Comparison of ENCODE assay signal across 8 cellular contexts in genomic region chr5:88675159-88675757, GRCh38.
DNase-seq lines count a peak whose midpoint lies in the region; ATAC-seq and TF ChIP-seq lines count a peak whose summit lies in the region.

No MANE protein-coding gene starts in this region.

- POLR2A ChIA-PET in SK-N-SH (lab: Yijun Ruan, JAX), result no interaction called here

- no peaks in the 10 kb centered on the region for H3K9me2 ChIP-seq in SK-N-SH

- no peaks in the 10 kb centered on the region for H3K9me3 ChIP-seq in SK-N-SH

- CTCF ChIA-PET in SK-N-SH (lab: Yijun Ruan, JAX), result interaction anchor here (0.9 to 2.4 kb wide), 5 partner anchors 15 to 894 kb away, joined by 3 to 21 read pairs (median 3); no protein-coding TSS in a partner anchor

- no peak for TF ChIP-seq EP300 in SK-N-SH (IDR thresholded peaks at IDR 0.05; ENCODE audit: borderline replicate concordance in 1 of 2, low read depth in 1 of 2, low read length in 1 of 2)

- H3K4me1 ChIP-seq in SK-N-SH (ENCODE audit: control insufficient read depth in 1 of 2, insufficient read depth in 2 of 2, low read depth in 1 of 2, low read length in 1 of 2), result peaks cover 2 to 14% of the 10 kb centered on the region in 2 experiments; a peak in 1 of 4 replicates

- DNase-seq in activated effector memory CD4-positive, alpha-beta T cell treated with anti-CD3 and anti-CD28 coated beads, Interleukin-2, amount 50 U/mL, for 16 hours, result peak; percentile 61
- DNase-seq in activated effector memory CD4-positive, alpha-beta T cell treated with Interleukin-2 at 50 U/mL for 16 hours, result no peak
- DNase-seq in SK-N-SH (no peak), foreskin fibroblast (no peak), retina (peak; percentile 91), ecto neural progenitor cell (ENCODE audit: low spot score) (no peak)

- TF ChIP-seq RAD21 in SK-N-SH (IDR thresholded peaks at IDR 0.05; ENCODE audit: low read length), result no peak

- H3K27ac ChIP-seq in SK-N-SH (ENCODE audit: low read depth in 2 of 2, low read length in 1 of 2), result no peak overlapping the region

- WGBS in SK-N-SH (ENCODE audit: low lambda C conversion rate), result 25% methylated on average over 21 of the region's 21 CpGs

- H3K79me2 ChIP-seq in SK-N-SH (ENCODE audit: insufficient read depth), result no peaks in the 10 kb centered on the region

- no peak overlapping the region for H3K9ac ChIP-seq in SK-N-SH

- peak overlapping the region; percentile 74 for H3K4me2 ChIP-seq in SK-N-SH

- ATAC-seq in HG03095 (IDR thresholded peaks at IDR 0.05; ENCODE audit: unreplicated experiment) (peak; percentile 10), HG02973 (IDR thresholded peaks at IDR 0.05; ENCODE audit: unreplicated experiment) (no peak)

- H3F3A ChIP-seq in SK-N-SH (replicated peaks; ENCODE audit: insufficient read depth), result peaks cover 4% of the 10 kb centered on the region

- peaks cover 88% of the 10 kb centered on the region for H3K27me3 ChIP-seq in SK-N-SH (ENCODE audit: insufficient read depth)

- H3K4me3 ChIP-seq in SK-N-SH (ENCODE audit: low read depth in 2 of 2, low read length in 1 of 2), result peak overlapping the region; percentile 31 to 37; a peak in 3 of 4 replicates
- H3K4me3 ChIP-seq in foreskin fibroblast (ENCODE audit: low read depth in 1 of 2, low read length in 2 of 2), result peak overlapping the region; percentile 10 to 23

- H2AFZ ChIP-seq in SK-N-SH (ENCODE audit: low read depth), result 0 out of 2 replicates have a peak overlapping the region, but pooled peaks have one; percentile 70

- no peaks in the 10 kb centered on the region for H4K20me1 ChIP-seq in SK-N-SH (ENCODE audit: insufficient read depth)

- H3K36me3 ChIP-seq in SK-N-SH (replicated peaks in 1 of 2; ENCODE audit: control insufficient read depth in 1 of 2, insufficient read depth in 2 of 2, low read length in 1 of 2), result no peaks in the 10 kb centered on the region

- no peak for TF ChIP-seq CTCF in SK-N-SH (IDR thresholded peaks at IDR 0.05)
- no peak for TF ChIP-seq CTCF in foreskin fibroblast (IDR thresholded peaks at IDR 0.05; ENCODE audit: low read depth, low read length)

TF ChIP-seq in SK-N-SH, 30 proteins besides CTCF, POLR2A, EP300 and RAD21:
- TF ChIP-seq USF1 (IDR thresholded peaks at IDR 0.05; ENCODE audit: borderline replicate concordance, low read depth) (no peak), TCF12 (IDR thresholded peaks at IDR 0.05) (no peak), POLR2AphosphoS5 (IDR thresholded peaks at IDR 0.05; ENCODE audit: low read depth, low read length) (no peak), MAX (IDR thresholded peaks at IDR 0.05; ENCODE audit: low read depth) (no peak), SMC3 (IDR thresholded peaks at IDR 0.05; ENCODE audit: low read depth, low read length) (no peak), JUND (IDR thresholded peaks at IDR 0.05) (no peak), CHD2 (IDR thresholded peaks at IDR 0.05; ENCODE audit: low read length, partially characterized antibody) (no peak), FOXJ3 (CRISPR knock-in tag; IDR thresholded peaks at IDR 0.05) (no peak), TAF1 (IDR thresholded peaks at IDR 0.05; ENCODE audit: borderline replicate concordance, low read depth, low read length) (no peak), MXI1 (IDR thresholded peaks at IDR 0.05; ENCODE audit: low read depth, low read length) (no peak), GATA2 (CRISPR knock-in tag; IDR thresholded peaks at IDR 0.05) (no peak), SIN3A (IDR thresholded peaks at IDR 0.05; ENCODE audit: borderline replicate concordance, low read depth, low read length) (no peak), TEAD4 (IDR thresholded peaks at IDR 0.05; ENCODE audit: borderline replicate concordance, insufficient read depth) (no peak), RXRA (IDR thresholded peaks at IDR 0.05; ENCODE audit: borderline replicate concordance, low read depth) (no peak), MEF2A (IDR thresholded peaks at IDR 0.05; ENCODE audit: borderline replicate concordance, low read depth) (no peak), NFIC (IDR thresholded peaks at IDR 0.05; ENCODE audit: borderline replicate concordance) (no peak)
TF ChIP-seq in SK-N-SH: peak in this region for 0.

Comparison
In these comparisons a context has a peak if more than half of its experiments do, and no peak if none do; other contexts are left out.
1. DNase-seq: peak in activated effector memory CD4-positive, alpha-beta T cell treated with anti-CD3 and anti-CD28 coated beads, Interleukin-2, amount 50 U/mL, for 16 hours (single experiment) and retina (single experiment); none in activated effector memory CD4-positive, alpha-beta T cell treated with Interleukin-2 at 50 U/mL for 16 hours (single experiment), SK-N-SH (single experiment), foreskin fibroblast (0 of 2) and ecto neural progenitor cell (single experiment).